In genomic region chr10:19730071-19730470, GRCh38 we compare ENCODE assay signal across 16 cellular contexts.
DNase-seq lines count a peak whose midpoint lies in the region; TF ChIP-seq lines count a peak whose summit lies in the region.
"Had no signal": no experiment of that assay in that cellular context is flagged by ENCODE, and none has a peak within 500 bp of the region (broad histone marks: within the 10 kb centered on the region; RNA-seq: fewer than 3 reads in every experiment).

No MANE protein-coding gene starts in this region.

- intact Hi-C loops in dorsolateral prefrontal cortex (cut with DNase I) (no loop called here), posterior cingulate gyrus (cut with DNase I) (no loop called here)

- H3F3A ChIP-seq in Loucy (ENCODE audit: low read depth): no peaks in the 10 kb centered on the region

- DNase-seq in AG08395 (ENCODE audit: low spot score) (peak; percentile 20), astrocyte of the spinal cord (ENCODE audit: low read depth, low spot score) (peak; percentile 71), iris pigment epithelial cell (ENCODE audit: low read depth) (peak; percentile 88), dorsolateral prefrontal cortex (no peak), posterior cingulate gyrus (no peak), HUDEP-2 (lab: John Stamatoyannopoulos, UW; ENCODE audit: unreplicated experiment in 76 of 76) (no peak)
- DNase-seq in stimulated activated CD4-positive, alpha-beta T cell treated with anti-CD3 and anti-CD28 coated beads, Interleukin-2, amount 100 ng/mL, for 24 hours: no peak
- DNase-seq: activated naive CD8-positive, alpha-beta T cell treated with anti-CD3 and anti-CD28 coated beads, Interleukin-2, amount 10 ng/mL, durations not matched to agents 7 days and 5 days; activated T-cell treated with anti-CD3 and anti-CD28 coated beads, Interleukin-2, amount 50 U/mL, for 24 hours; hypothalamus; NCI-H1417 treated with DMSO at 0.1 percent for 48 hours; NCI-H345; SJCRH30; T1000 had no signal

- no peaks in the 10 kb centered on the region for H4K20me1 ChIP-seq in Loucy (ENCODE audit: insufficient read depth, low read length, poor library complexity, severe bottlenecking)

- no peaks in the 10 kb centered on the region for H3K9me2 ChIP-seq in Loucy (replicated peaks; ENCODE audit: low read depth, low read length)

- TF ChIP-seq CTCF in Loucy (conservative IDR thresholded peaks at IDR 0.05; ENCODE audit: low read length) (no peak), astrocyte of the spinal cord (IDR thresholded peaks at IDR 0.05; ENCODE audit: low read depth, low read length) (no peak), dorsolateral prefrontal cortex (IDR thresholded peaks at IDR 0.05 in 54 of 56, conservative IDR thresholded peaks at IDR 0.05 in 2 of 56; ENCODE audit: low read depth in 1 of 56, partially characterized antibody in 56 of 56) (no peak)

- peaks cover 27% of the 10 kb centered on the region for H3K4me1 ChIP-seq in Loucy (ENCODE audit: insufficient read depth, low read length, poor library complexity, severe bottlenecking)
- H3K4me1 ChIP-seq: suprapubic skin had no signal

- H3K9me3 ChIP-seq in Loucy (ENCODE audit: insufficient read depth, low read depth, low read length): peaks cover 5% of the 10 kb centered on the region; the same call in 1 of the 2 replicates
- H3K9me3 ChIP-seq: SJCRH30, suprapubic skin had no signal

- no peaks in the 10 kb centered on the region for H3K36me3 ChIP-seq in Loucy (ENCODE audit: insufficient read depth, low read length)
- H3K36me3 ChIP-seq: SJCRH30, suprapubic skin had no signal

- peak overlapping the region; percentile 36 for H3K4me2 ChIP-seq in Loucy (ENCODE audit: low read depth, low read length, poor library complexity, severe bottlenecking)

- H2AFZ ChIP-seq in Loucy (ENCODE audit: low read length): peak overlapping the region; percentile 36; the same call in 1 of the 2 replicates

- no peaks in the 10 kb centered on the region; the same call in 1 of the 2 replicates for H3K79me2 ChIP-seq in Loucy (ENCODE audit: insufficient read depth, low read length)

- H3K27me3 ChIP-seq in Loucy (ENCODE audit: insufficient read depth, low read length, poor library complexity, severe bottlenecking): no peaks in the 10 kb centered on the region
- H3K27me3 ChIP-seq in dorsolateral prefrontal cortex: no peaks in the 10 kb centered on the region
- H3K27me3 ChIP-seq: SJCRH30, suprapubic skin had no signal

- H3K4me3 ChIP-seq in Loucy (ENCODE audit: low read length, poor library complexity, severe bottlenecking) (peak overlapping the region; percentile 30), astrocyte of the spinal cord (ENCODE audit: low read depth, low read length) (no peak overlapping the region), dorsolateral prefrontal cortex (no peak overlapping the region)
- H3K4me3 ChIP-seq: SJCRH30, suprapubic skin had no signal

- peak overlapping the region; percentile 9 for H3K9ac ChIP-seq in Loucy (ENCODE audit: low read depth, low read length, poor library complexity, severe bottlenecking)

- H3K27ac ChIP-seq in dorsolateral prefrontal cortex: no peak overlapping the region
- H3K27ac ChIP-seq: SJCRH30, suprapubic skin had no signal

- in situ Hi-C loops in astrocyte of the spinal cord (cut with HindIII; ENCODE audit: low sequenced_read_pairs): no loop called here

Comparison
In these comparisons a context has a peak if more than half of its experiments do, and no peak if none do; other contexts are left out.
1. DNase-seq: peak in AG08395 (single experiment), astrocyte of the spinal cord (single experiment) and iris pigment epithelial cell (single experiment); none in dorsolateral prefrontal cortex (0 of 10), posterior cingulate gyrus (0 of 10), HUDEP-2 (0 of 76) and stimulated activated CD4-positive, alpha-beta T cell treated with anti-CD3 and anti-CD28 coated beads, Interleukin-2, amount 100 ng/mL, for 24 hours (0 of 2).